ENCODE assay signal across 13 cellular contexts in genomic region chr17:44188757-44189403, GRCh38. TPM values are rescaled to one million over a fixed set of nuclear protein-coding genes. Genes with fewer than 3 reads are reported as not detected.
DNase-seq lines count a peak whose midpoint lies in the region; ATAC-seq, FAIRE-seq and TF ChIP-seq lines count a peak whose summit lies in the region.
"Had no signal": no experiment of that assay in that cellular context is flagged by ENCODE, and none has a peak within 500 bp of the region (broad histone marks: within the 10 kb centered on the region; RNA-seq: fewer than 3 reads in every experiment).

No MANE protein-coding gene starts in this region.

- H3K27ac ChIP-seq in ascending aorta: peak overlapping the region; percentile 96 to 97

- H3K27me3 Mint-ChIP-seq in natural killer cell treated with Interleukin-12 subunit alpha and Interleukin-12 subunit beta and Interleukin-15 and Interleukin-18, amount 100 ng/mL, for 72 hours: no peaks in the 10 kb centered on the region

- H3K36me3 ChIP-seq in ascending aorta: peaks cover 32 to 34% of the 10 kb centered on the region in 2 donors

- peaks cover 19 to 27% of the 10 kb centered on the region in 2 donors for H3K4me1 Mint-ChIP-seq in natural killer cell treated with Interleukin-12 subunit alpha and Interleukin-12 subunit beta and Interleukin-15 and Interleukin-18, amount 100 ng/mL, for 72 hours (ENCODE audit: low read depth in 2 of 2)

- peak; percentile 13 for FAIRE-seq in HTR-8/SVneo (lab: Jason Lieb, UNC)
- FAIRE-seq: TTC549 had no signal

- H3K9me3 ChIP-seq in ascending aorta: no peaks in the 10 kb centered on the region

- intact Hi-C loops in ascending aorta (cut with DNase I): loop anchor here (5.0 kb wide), 2 partner anchors 67 to 117 kb away; partner anchors contain the start of genes G6PC3 and HDAC5

- H3K36me3 Mint-ChIP-seq in natural killer cell treated with Interleukin-12 subunit alpha and Interleukin-12 subunit beta and Interleukin-15 and Interleukin-18, amount 100 ng/mL, for 72 hours: peaks cover 4% of the 10 kb centered on the region

- no peaks in the 10 kb centered on the region for H3K9me3 Mint-ChIP-seq in natural killer cell treated with Interleukin-12 subunit alpha and Interleukin-12 subunit beta and Interleukin-15 and Interleukin-18, amount 100 ng/mL, for 72 hours

- peak overlapping the region; percentile 100 for H3K4me3 Mint-ChIP-seq in natural killer cell treated with Interleukin-12 subunit alpha and Interleukin-12 subunit beta and Interleukin-15 and Interleukin-18, amount 100 ng/mL, for 72 hours

- no peaks in the 10 kb centered on the region for H3K27me3 ChIP-seq in ascending aorta

- no peak for TF ChIP-seq CTCF in ascending aorta (IDR thresholded peaks at IDR 0.05)

- peaks cover 5 to 24% of the 10 kb centered on the region in 2 donors for H3K4me1 ChIP-seq in ascending aorta

- DNase-seq in CD1c-positive myeloid dendritic cell (ENCODE audit: extremely low spot score): peak; percentile 30
- DNase-seq in HTR-8/SVneo (ENCODE audit: insufficient read length, low spot score): no peak
- DNase-seq in ascending aorta (ENCODE audit: low spot score in 2 of 2): no peak
- no peak for DNase-seq in natural killer cell treated with Interleukin-12 subunit alpha and Interleukin-12 subunit beta and Interleukin-15 and Interleukin-18, amount 100 ng/mL, for 72 hours (ENCODE audit: low spot score)
- no peak for DNase-seq in NAMALWA (ENCODE audit: low spot score)
- DNase-seq in DMS53 treated with DMSO at 0.1 percent for 48 hours (lab: John Stamatoyannopoulos, UW; ENCODE audit: unreplicated experiment): no peak
- DNase-seq: cerebellar nuclear complex, H7, Kasumi-1 had no signal

- peak overlapping the region in 1 of 2 donors; percentile 95 for H3K27ac Mint-ChIP-seq in natural killer cell treated with Interleukin-12 subunit alpha and Interleukin-12 subunit beta and Interleukin-15 and Interleukin-18, amount 100 ng/mL, for 72 hours

- peak overlapping the region in 1 of 2 donors; percentile 92 for H3K4me3 ChIP-seq in ascending aorta

- ATAC-seq in natural killer cell treated with Interleukin-12 subunit alpha and Interleukin-12 subunit beta and Interleukin-15 and Interleukin-18, amount 100 ng/mL, for 72 hours: no peak
- ATAC-seq in HG03196 (IDR thresholded peaks at IDR 0.05; ENCODE audit: unreplicated experiment) (no peak), HG02571 (IDR thresholded peaks at IDR 0.05; ENCODE audit: unreplicated experiment) (no peak)

RNA-seq across cellular contexts. Expression of gene TMUB2, which starts 2.1 kb away (rescaled TPM):
- total RNA-seq in ascending aorta: 27.9 TPM
- 10 to 100 TPM; 28.1 to 28.8 TPM for total RNA-seq in natural killer cell treated with Interleukin-12 subunit alpha and Interleukin-12 subunit beta and Interleukin-15 and Interleukin-18, amount 100 ng/mL, for 72 hours

RNA-seq across cellular contexts. Expression of gene ATXN7L3, which starts 10.8 kb away (rescaled TPM):
- total RNA-seq in ascending aorta: 62.8 TPM
- total RNA-seq in natural killer cell treated with Interleukin-12 subunit alpha and Interleukin-12 subunit beta and Interleukin-15 and Interleukin-18, amount 100 ng/mL, for 72 hours: 100 to 1,000 TPM; 117 to 139 TPM

RNA-seq across cellular contexts. Expression of gene ASB16, which starts 18.4 kb away (rescaled TPM):
- not detected for total RNA-seq in ascending aorta
- under 1 TPM in 1 of 2 donors, not detected in 1; 0.33 TPM for total RNA-seq in natural killer cell treated with Interleukin-12 subunit alpha and Interleukin-12 subunit beta and Interleukin-15 and Interleukin-18, amount 100 ng/mL, for 72 hours
- total RNA-seq: RPMI7951 had no signal

RNA-seq across cellular contexts. Expression of gene UBTF, which starts 30.6 kb away (rescaled TPM):
- 25.1 TPM for total RNA-seq in ascending aorta
- total RNA-seq in natural killer cell treated with Interleukin-12 subunit alpha and Interleukin-12 subunit beta and Interleukin-15 and Interleukin-18, amount 100 ng/mL, for 72 hours: 100 to 1,000 TPM; 109 to 201 TPM

RNA-seq across cellular contexts. Expression of gene HROB, which starts 47.1 kb away (rescaled TPM):
- total RNA-seq in ascending aorta: not detected
- total RNA-seq in natural killer cell treated with Interleukin-12 subunit alpha and Interleukin-12 subunit beta and Interleukin-15 and Interleukin-18, amount 100 ng/mL, for 72 hours: 10 to 100 TPM in 1 of 2 donors, 1 to 10 TPM in 1; 8.6 to 20.9 TPM
